Comparison of ENCODE assay signal across 1 cellular context in genomic region chr5:10353241-10354047, GRCh38.
TF ChIP-seq lines count a peak whose summit lies in the region.

MARCHF6 (plus strand) TSS chr5:10353695; CDS start chr5:10353899, 204 bp downstream.

TF ChIP-seq in HEK293, 187 proteins besides CTCF, POLR2A, EP300 and RAD21 (continued from another document and continues in another):
- TF ChIP-seq ZNF488 (tag by site-specific recombination; IDR thresholded peaks at IDR 0.05) = no peak
- TF ChIP-seq PATZ1 (tag by site-specific recombination; IDR thresholded peaks at IDR 0.05) = peak; percentile 96
- TF ChIP-seq ZBTB11 (tag by site-specific recombination; conservative IDR thresholded peaks at IDR 0.05; ENCODE audit: low read depth) = peak; percentile 89
- no peak; the same call in 1 of the 2 replicates for TF ChIP-seq ZNF16 (tag by site-specific recombination; IDR thresholded peaks at IDR 0.05; ENCODE audit: low read depth)
- TF ChIP-seq RBAK (tag by site-specific recombination; IDR thresholded peaks at IDR 0.05) = no peak
- TF ChIP-seq ZNF18 (tag by site-specific recombination; IDR thresholded peaks at IDR 0.05) = no peak
- no peak; the same call in 1 of the 2 replicates for TF ChIP-seq REST (tag by site-specific recombination; IDR thresholded peaks at IDR 0.05)
- peak; percentile 98 for TF ChIP-seq ZBTB26 (tag by site-specific recombination; optimal IDR thresholded peaks at IDR 0.05)
- no peak for TF ChIP-seq ZNF624 (tag by site-specific recombination; IDR thresholded peaks at IDR 0.05)
- TF ChIP-seq ZBTB21 (tag by site-specific recombination; IDR thresholded peaks at IDR 0.05) = peak; percentile 41; the same call in 1 of the 2 replicates
- peak; percentile 21; the same call in 1 of the 2 replicates for TF ChIP-seq ZSCAN5A (tag by site-specific recombination; IDR thresholded peaks at IDR 0.05)
- no peak for TF ChIP-seq GFI1B (tag by site-specific recombination; IDR thresholded peaks at IDR 0.05)
- no peak for TF ChIP-seq ZNF830 (tag by site-specific recombination; IDR thresholded peaks at IDR 0.05; ENCODE audit: low read depth)
- TF ChIP-seq SCRT1 (tag by site-specific recombination; IDR thresholded peaks at IDR 0.05; ENCODE audit: borderline replicate concordance) = no peak
- TF ChIP-seq ZNF404 (tag by site-specific recombination; IDR thresholded peaks at IDR 0.05) = no peak
- TF ChIP-seq ZNF416 (tag by site-specific recombination; IDR thresholded peaks at IDR 0.05) = no peak
- TF ChIP-seq SETDB1 (IDR thresholded peaks at IDR 0.05; ENCODE audit: insufficient read length, low read length) = no peak
- TF ChIP-seq PRDM6 (tag by site-specific recombination; IDR thresholded peaks at IDR 0.05) = no peak
- TF ChIP-seq KLF1 (tag by site-specific recombination; IDR thresholded peaks at IDR 0.05) = peak; percentile 97
- TF ChIP-seq ATF2 (tag by site-specific recombination; IDR thresholded peaks at IDR 0.05; ENCODE audit: low read depth) = peak; percentile 31; the same call in 1 of the 2 replicates
- TF ChIP-seq YY2 (tag by site-specific recombination; IDR thresholded peaks at IDR 0.05) = peak; percentile 69
- no peak for TF ChIP-seq ZNF26 (tag by site-specific recombination; IDR thresholded peaks at IDR 0.05)
- no peak for TF ChIP-seq HOXA7 (CRISPR knock-in tag; IDR thresholded peaks at IDR 0.05; ENCODE audit: borderline replicate concordance)
- TF ChIP-seq OSR2 (tag by site-specific recombination; IDR thresholded peaks at IDR 0.05) = peak; percentile 13; the same call in 1 of the 2 replicates
- TF ChIP-seq TCF7L2 (IDR thresholded peaks at IDR 0.05; ENCODE audit: borderline replicate concordance, low read depth, low read length) = no peak
- TF ChIP-seq ZNF157 (tag by site-specific recombination; IDR thresholded peaks at IDR 0.05) = no peak
- peak; percentile 99 for TF ChIP-seq ZNF398 (tag by site-specific recombination; IDR thresholded peaks at IDR 0.05)
- 0 out of 2 replicates have a peak, but pooled peaks have one; percentile 8 for TF ChIP-seq ZSCAN16 (tag by site-specific recombination; IDR thresholded peaks at IDR 0.05)
- TF ChIP-seq KLF8 (tag by site-specific recombination; IDR thresholded peaks at IDR 0.05) = peak; percentile 100
- no peak for TF ChIP-seq BCL11A (tag by site-specific recombination; IDR thresholded peaks at IDR 0.05; ENCODE audit: low read depth)
- TF ChIP-seq KLF9 (tag by site-specific recombination; IDR thresholded peaks at IDR 0.05; ENCODE audit: low read depth) = peak; percentile 93
